In genomic region chr2:72892506-72893173, GRCh38 we compare ENCODE assay signal across 1 cellular context.
A peak's percentile ranks its signal among the peaks of the same experiment; 100 is the strongest.
TF ChIP-seq lines count a peak whose summit lies in the region.

No MANE protein-coding gene starts in this region.

TF ChIP-seq in HepG2, 621 proteins besides CTCF, POLR2A, EP300 and RAD21 (continued from another document and continues in another):
- TF ChIP-seq, protein P1, sequence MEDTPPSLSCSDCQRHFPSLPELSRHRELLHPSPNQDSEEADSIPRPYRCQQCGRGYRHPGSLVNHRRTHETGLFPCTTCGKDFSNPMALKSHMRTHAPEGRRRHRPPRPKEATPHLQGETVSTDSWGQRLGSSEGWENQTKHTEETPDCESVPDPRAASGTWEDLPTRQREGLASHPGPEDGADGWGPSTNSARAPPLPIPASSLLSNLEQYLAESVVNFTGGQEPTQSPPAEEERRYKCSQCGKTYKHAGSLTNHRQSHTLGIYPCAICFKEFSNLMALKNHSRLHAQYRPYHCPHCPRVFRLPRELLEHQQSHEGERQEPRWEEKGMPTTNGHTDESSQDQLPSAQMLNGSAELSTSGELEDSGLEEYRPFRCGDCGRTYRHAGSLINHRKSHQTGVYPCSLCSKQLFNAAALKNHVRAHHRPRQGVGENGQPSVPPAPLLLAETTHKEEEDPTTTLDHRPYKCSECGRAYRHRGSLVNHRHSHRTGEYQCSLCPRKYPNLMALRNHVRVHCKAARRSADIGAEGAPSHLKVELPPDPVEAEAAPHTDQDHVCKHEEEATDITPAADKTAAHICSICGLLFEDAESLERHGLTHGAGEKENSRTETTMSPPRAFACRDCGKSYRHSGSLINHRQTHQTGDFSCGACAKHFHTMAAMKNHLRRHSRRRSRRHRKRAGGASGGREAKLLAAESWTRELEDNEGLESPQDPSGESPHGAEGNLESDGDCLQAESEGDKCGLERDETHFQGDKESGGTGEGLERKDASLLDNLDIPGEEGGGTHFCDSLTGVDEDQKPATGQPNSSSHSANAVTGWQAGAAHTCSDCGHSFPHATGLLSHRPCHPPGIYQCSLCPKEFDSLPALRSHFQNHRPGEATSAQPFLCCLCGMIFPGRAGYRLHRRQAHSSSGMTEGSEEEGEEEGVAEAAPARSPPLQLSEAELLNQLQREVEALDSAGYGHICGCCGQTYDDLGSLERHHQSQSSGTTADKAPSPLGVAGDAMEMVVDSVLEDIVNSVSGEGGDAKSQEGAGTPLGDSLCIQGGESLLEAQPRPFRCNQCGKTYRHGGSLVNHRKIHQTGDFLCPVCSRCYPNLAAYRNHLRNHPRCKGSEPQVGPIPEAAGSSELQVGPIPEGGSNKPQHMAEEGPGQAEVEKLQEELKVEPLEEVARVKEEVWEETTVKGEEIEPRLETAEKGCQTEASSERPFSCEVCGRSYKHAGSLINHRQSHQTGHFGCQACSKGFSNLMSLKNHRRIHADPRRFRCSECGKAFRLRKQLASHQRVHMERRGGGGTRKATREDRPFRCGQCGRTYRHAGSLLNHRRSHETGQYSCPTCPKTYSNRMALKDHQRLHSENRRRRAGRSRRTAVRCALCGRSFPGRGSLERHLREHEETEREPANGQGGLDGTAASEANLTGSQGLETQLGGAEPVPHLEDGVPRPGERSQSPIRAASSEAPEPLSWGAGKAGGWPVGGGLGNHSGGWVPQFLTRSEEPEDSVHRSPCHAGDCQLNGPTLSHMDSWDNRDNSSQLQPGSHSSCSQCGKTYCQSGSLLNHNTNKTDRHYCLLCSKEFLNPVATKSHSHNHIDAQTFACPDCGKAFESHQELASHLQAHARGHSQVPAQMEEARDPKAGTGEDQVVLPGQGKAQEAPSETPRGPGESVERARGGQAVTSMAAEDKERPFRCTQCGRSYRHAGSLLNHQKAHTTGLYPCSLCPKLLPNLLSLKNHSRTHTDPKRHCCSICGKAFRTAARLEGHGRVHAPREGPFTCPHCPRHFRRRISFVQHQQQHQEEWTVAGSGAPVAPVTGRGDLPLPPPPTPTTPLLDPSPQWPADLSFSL (CRISPR knock-in tag; IDR thresholded peaks at IDR 0.05), result no peak
- TF ChIP-seq SALL1 (CRISPR knock-in tag; IDR thresholded peaks at IDR 0.05), result peak; percentile 24; the same call in 1 of the 2 replicates
- no peak for TF ChIP-seq ZNF773 (CRISPR knock-in tag; IDR thresholded peaks at IDR 0.05; ENCODE audit: borderline replicate concordance)
- 0 out of 2 replicates have a peak, but pooled peaks have one; percentile 12 for TF ChIP-seq SP5 (CRISPR knock-in tag; IDR thresholded peaks at IDR 0.05; ENCODE audit: borderline replicate concordance, low read depth)
- TF ChIP-seq, protein P2, sequence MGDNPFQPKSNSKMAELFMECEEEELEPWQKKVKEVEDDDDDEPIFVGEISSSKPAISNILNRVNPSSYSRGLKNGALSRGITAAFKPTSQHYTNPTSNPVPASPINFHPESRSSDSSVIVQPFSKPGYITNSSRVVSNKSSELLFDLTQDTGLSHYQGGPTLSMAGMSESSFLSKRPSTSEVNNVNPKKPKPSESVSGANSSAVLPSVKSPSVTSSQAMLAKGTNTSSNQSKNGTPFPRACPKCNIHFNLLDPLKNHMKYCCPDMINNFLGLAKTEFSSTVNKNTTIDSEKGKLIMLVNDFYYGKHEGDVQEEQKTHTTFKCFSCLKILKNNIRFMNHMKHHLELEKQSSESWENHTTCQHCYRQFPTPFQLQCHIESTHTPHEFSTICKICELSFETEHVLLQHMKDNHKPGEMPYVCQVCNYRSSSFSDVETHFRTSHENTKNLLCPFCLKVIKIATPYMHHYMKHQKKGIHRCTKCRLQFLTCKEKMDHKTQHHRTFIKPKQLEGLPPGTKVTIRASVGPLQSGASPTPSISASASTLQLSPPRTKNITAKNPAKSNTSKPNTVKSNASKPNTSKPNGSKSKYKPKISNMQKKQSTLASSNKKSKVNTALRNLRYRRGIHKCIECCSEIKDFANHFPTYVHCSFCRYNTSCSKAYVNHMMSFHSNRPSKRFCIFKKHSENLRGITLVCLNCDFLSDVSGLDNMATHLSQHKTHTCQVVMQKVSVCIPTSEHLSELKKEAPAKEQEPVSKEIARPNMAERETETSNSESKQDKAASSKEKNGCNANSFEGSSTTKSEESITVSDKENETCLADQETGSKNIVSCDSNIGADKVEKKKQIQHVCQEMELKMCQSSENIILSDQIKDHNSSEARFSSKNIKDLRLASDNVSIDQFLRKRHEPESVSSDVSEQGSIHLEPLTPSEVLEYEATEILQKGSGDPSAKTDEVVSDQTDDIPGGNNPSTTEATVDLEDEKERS (CRISPR knock-in tag; IDR thresholded peaks at IDR 0.05), result no peak
- 0 out of 2 replicates have a peak, but pooled peaks have one; percentile 15 for TF ChIP-seq ZNF331 (CRISPR knock-in tag; IDR thresholded peaks at IDR 0.05)
- no peak for TF ChIP-seq RFX1 (IDR thresholded peaks at IDR 0.05)
- no peak for TF ChIP-seq RARG (CRISPR knock-in tag; IDR thresholded peaks at IDR 0.05; ENCODE audit: low read depth)
- TF ChIP-seq SP2 (CRISPR knock-in tag; IDR thresholded peaks at IDR 0.05), result no peak
- no peak for TF ChIP-seq MEIS2 (CRISPR knock-in tag; IDR thresholded peaks at IDR 0.05)
- no peak for TF ChIP-seq MXI1 (IDR thresholded peaks at IDR 0.05; ENCODE audit: borderline replicate concordance, low read depth, low read length)
- TF ChIP-seq TP53 (CRISPR knock-in tag; conservative IDR thresholded peaks at IDR 0.05), result no peak
- no peak for TF ChIP-seq FOSL1 (CRISPR knock-in tag; IDR thresholded peaks at IDR 0.05; ENCODE audit: borderline replicate concordance)
- peak; percentile 44 for TF ChIP-seq TEAD3 (CRISPR knock-in tag; optimal IDR thresholded peaks at IDR 0.05; ENCODE audit: borderline replicate concordance)
- 0 out of 2 replicates have a peak, but pooled peaks have one; percentile 15 for TF ChIP-seq DRAP1 (CRISPR knock-in tag; IDR thresholded peaks at IDR 0.05)
- no peak for TF ChIP-seq ZNF33B (CRISPR knock-in tag; IDR thresholded peaks at IDR 0.05)
- TF ChIP-seq ATF7-NPFF (CRISPR knock-in tag; IDR thresholded peaks at IDR 0.05; ENCODE audit: low read depth), result 0 out of 2 replicates have a peak, but pooled peaks have one; percentile 37
- no peak for TF ChIP-seq NFIB (CRISPR knock-in tag; IDR thresholded peaks at IDR 0.05; ENCODE audit: borderline replicate concordance)
- TF ChIP-seq DBP (CRISPR knock-in tag; IDR thresholded peaks at IDR 0.05; ENCODE audit: not compliant biosample characterization), result no peak
- TF ChIP-seq, protein P3, sequence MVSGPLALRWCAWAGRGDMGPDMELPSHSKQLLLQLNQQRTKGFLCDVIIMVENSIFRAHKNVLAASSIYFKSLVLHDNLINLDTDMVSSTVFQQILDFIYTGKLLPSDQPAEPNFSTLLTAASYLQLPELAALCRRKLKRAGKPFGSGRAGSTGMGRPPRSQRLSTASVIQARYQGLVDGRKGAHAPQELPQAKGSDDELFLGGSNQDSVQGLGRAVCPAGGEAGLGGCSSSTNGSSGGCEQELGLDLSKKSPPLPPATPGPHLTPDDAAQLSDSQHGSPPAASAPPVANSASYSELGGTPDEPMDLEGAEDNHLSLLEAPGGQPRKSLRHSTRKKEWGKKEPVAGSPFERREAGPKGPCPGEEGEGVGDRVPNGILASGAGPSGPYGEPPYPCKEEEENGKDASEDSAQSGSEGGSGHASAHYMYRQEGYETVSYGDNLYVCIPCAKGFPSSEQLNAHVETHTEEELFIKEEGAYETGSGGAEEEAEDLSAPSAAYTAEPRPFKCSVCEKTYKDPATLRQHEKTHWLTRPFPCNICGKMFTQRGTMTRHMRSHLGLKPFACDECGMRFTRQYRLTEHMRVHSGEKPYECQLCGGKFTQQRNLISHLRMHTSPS (CRISPR knock-in tag; IDR thresholded peaks at IDR 0.05; ENCODE audit: low read depth), result peak; percentile 89
- TF ChIP-seq SIX4 (CRISPR knock-in tag; IDR thresholded peaks at IDR 0.05), result no peak
- no peak for TF ChIP-seq ZNF138 (CRISPR knock-in tag; IDR thresholded peaks at IDR 0.05; ENCODE audit: low read depth)
- 0 out of 2 replicates have a peak, but pooled peaks have one; percentile 41 for TF ChIP-seq GATAD1 (CRISPR knock-in tag; IDR thresholded peaks at IDR 0.05)
- peak; percentile 18; the same call in 1 of the 2 replicates for TF ChIP-seq AKAP8 (CRISPR knock-in tag; IDR thresholded peaks at IDR 0.05)
- peak; percentile 55 for TF ChIP-seq ZNF687 (CRISPR knock-in tag; IDR thresholded peaks at IDR 0.05)
- 0 out of 2 replicates have a peak, but pooled peaks have one; percentile 45 for TF ChIP-seq ZBTB38 (CRISPR knock-in tag; IDR thresholded peaks at IDR 0.05)
- no peak for TF ChIP-seq CBX1 (IDR thresholded peaks at IDR 0.05; ENCODE audit: low read depth)
- peak; percentile 74 for TF ChIP-seq NRL (CRISPR knock-in tag; IDR thresholded peaks at IDR 0.05; ENCODE audit: borderline replicate concordance)
- no peak for TF ChIP-seq ZNF777 (CRISPR knock-in tag; IDR thresholded peaks at IDR 0.05)
- no peak for TF ChIP-seq ZNF550 (CRISPR knock-in tag; IDR thresholded peaks at IDR 0.05; ENCODE audit: borderline replicate concordance)
- no peak for TF ChIP-seq ZNF143 (CRISPR knock-in tag; IDR thresholded peaks at IDR 0.05)
- TF ChIP-seq HIVEP1 (CRISPR knock-in tag; IDR thresholded peaks at IDR 0.05), result peak; percentile 74; the same call in 1 of the 2 replicates
- peak; percentile 30; the same call in 1 of the 2 replicates for TF ChIP-seq MIER2 (CRISPR knock-in tag; IDR thresholded peaks at IDR 0.05)
- TF ChIP-seq ZC3H13 (CRISPR knock-in tag; IDR thresholded peaks at IDR 0.05), result peak; percentile 68; the same call in 1 of the 2 replicates
- 0 out of 2 replicates have a peak, but pooled peaks have one; percentile 36 for TF ChIP-seq ZNF776 (CRISPR knock-in tag; IDR thresholded peaks at IDR 0.05)
- peak; percentile 14; the same call in 1 of the 2 replicates for TF ChIP-seq FOXA3 (CRISPR knock-in tag; IDR thresholded peaks at IDR 0.05)
- TF ChIP-seq ZNF83 (CRISPR knock-in tag; IDR thresholded peaks at IDR 0.05; ENCODE audit: borderline replicate concordance), result no peak
- peak; percentile 34; the same call in 1 of the 2 replicates for TF ChIP-seq THAP11 (CRISPR knock-in tag; IDR thresholded peaks at IDR 0.05)
- TF ChIP-seq ZFX (CRISPR knock-in tag; IDR thresholded peaks at IDR 0.05; ENCODE audit: low read depth), result peak; percentile 46; the same call in 1 of the 2 replicates
- peak; percentile 71 for TF ChIP-seq AGO2 (optimal IDR thresholded peaks at IDR 0.05; ENCODE audit: low read depth, low read length)
- no peak for TF ChIP-seq ELF1 (CRISPR knock-in tag; IDR thresholded peaks at IDR 0.05)
- TF ChIP-seq KLF16 (CRISPR knock-in tag; IDR thresholded peaks at IDR 0.05), result no peak
- TF ChIP-seq HNRNPLL (IDR thresholded peaks at IDR 0.05; ENCODE audit: low read depth, low read length, poor library complexity, severe bottlenecking), result peak; percentile 49
- TF ChIP-seq FOXM1 (CRISPR knock-in tag; IDR thresholded peaks at IDR 0.05), result no peak
- no peak for TF ChIP-seq PCBP2 (optimal IDR thresholded peaks at IDR 0.05; ENCODE audit: low read depth, low read length, poor library complexity, severe bottlenecking)
- no peak for TF ChIP-seq JUND (CRISPR knock-in tag; IDR thresholded peaks at IDR 0.05)
- TF ChIP-seq KMT2A (CRISPR knock-in tag; IDR thresholded peaks at IDR 0.05), result 0 out of 2 replicates have a peak, but pooled peaks have one; percentile 16
- peak; percentile 25 for TF ChIP-seq AGO1 (IDR thresholded peaks at IDR 0.05; ENCODE audit: low read depth, low read length, poor library complexity, severe bottlenecking)
- TF ChIP-seq RORA (CRISPR knock-in tag; IDR thresholded peaks at IDR 0.05), result no peak
- TF ChIP-seq HOXD1 (CRISPR knock-in tag; IDR thresholded peaks at IDR 0.05), result no peak
- TF ChIP-seq, protein P4, sequence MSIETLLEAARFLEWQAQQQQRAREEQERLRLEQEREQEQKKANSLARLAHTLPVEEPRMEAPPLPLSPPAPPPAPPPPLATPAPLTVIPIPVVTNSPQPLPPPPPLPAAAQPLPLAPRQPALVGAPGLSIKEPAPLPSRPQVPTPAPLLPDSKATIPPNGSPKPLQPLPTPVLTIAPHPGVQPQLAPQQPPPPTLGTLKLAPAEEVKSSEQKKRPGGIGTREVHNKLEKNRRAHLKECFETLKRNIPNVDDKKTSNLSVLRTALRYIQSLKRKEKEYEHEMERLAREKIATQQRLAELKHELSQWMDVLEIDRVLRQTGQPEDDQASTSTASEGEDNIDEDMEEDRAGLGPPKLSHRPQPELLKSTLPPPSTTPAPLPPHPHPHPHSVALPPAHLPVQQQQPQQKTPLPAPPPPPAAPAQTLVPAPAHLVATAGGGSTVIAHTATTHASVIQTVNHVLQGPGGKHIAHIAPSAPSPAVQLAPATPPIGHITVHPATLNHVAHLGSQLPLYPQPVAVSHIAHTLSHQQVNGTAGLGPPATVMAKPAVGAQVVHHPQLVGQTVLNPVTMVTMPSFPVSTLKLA (IDR thresholded peaks at IDR 0.05), result peak; percentile 41; the same call in 1 of the 2 replicates
- no peak for TF ChIP-seq CC2D1A (CRISPR knock-in tag; IDR thresholded peaks at IDR 0.05)
